Comparison of ENCODE assay signal across 1 cellular context in genomic region chr11:66012946-66013761, GRCh38.
A peak's percentile ranks its signal among the peaks of the same experiment; 100 is the strongest.
TF ChIP-seq lines count a peak whose summit lies in the region.

No MANE protein-coding gene starts in this region.

TF ChIP-seq in K562, 482 proteins besides CTCF, POLR2A, EP300 and RAD21 (continued from another document and continues in another):
- TF ChIP-seq ZNF511 (CRISPR knock-in tag; IDR thresholded peaks at IDR 0.05) (no peak; the same call in 1 of the 2 replicates), ZC3H4 (CRISPR knock-in tag; IDR thresholded peaks at IDR 0.05; ENCODE audit: borderline replicate concordance) (no peak), MAFK (IDR thresholded peaks at IDR 0.05; ENCODE audit: low read length) (no peak), EGR1 (conservative IDR thresholded peaks at IDR 0.05) (0 out of 2 replicates have a peak, but pooled peaks have one; percentile 15), RFX7 (CRISPR knock-in tag; IDR thresholded peaks at IDR 0.05) (no peak), ZNF586 (CRISPR knock-in tag; conservative IDR thresholded peaks at IDR 0.05) (no peak), KDM4B (IDR thresholded peaks at IDR 0.05; ENCODE audit: borderline replicate concordance in 2 of 2, low read depth in 1 of 2) (no peak), ZNF740 (CRISPR knock-in tag; IDR thresholded peaks at IDR 0.05) (no peak; the same call in 1 of the 2 replicates), ZNF740 (tag; IDR thresholded peaks at IDR 0.05) (no peak; a peak in 1 of 4 replicates), TRIM25 (IDR thresholded peaks at IDR 0.05; ENCODE audit: borderline replicate concordance) (no peak), SRSF3 (IDR thresholded peaks at IDR 0.05; ENCODE audit: insufficient read depth, low read length) (no peak), MAZ (CRISPR knock-in tag; conservative IDR thresholded peaks at IDR 0.05 in 1 of 2, IDR thresholded peaks at IDR 0.05 in 1 of 2) (no peak; a peak in 1 of 4 replicates), RBM25 (IDR thresholded peaks at IDR 0.05; ENCODE audit: low read depth, low read length, severe bottlenecking) (no peak), ADNP (tag; IDR thresholded peaks at IDR 0.05) (no peak), MLLT1 (IDR thresholded peaks at IDR 0.05) (no peak), HCFC1 (IDR thresholded peaks at IDR 0.05; ENCODE audit: low read depth, low read length) (no peak), ZNF696 (CRISPR knock-in tag; conservative IDR thresholded peaks at IDR 0.05) (no peak), PCBP2 (IDR thresholded peaks at IDR 0.05; ENCODE audit: low read depth, low read length, poor library complexity, severe bottlenecking) (no peak), ZNF3 (CRISPR knock-in tag; IDR thresholded peaks at IDR 0.05) (no peak), MYC (IDR thresholded peaks at IDR 0.05; ENCODE audit: low read depth, low read length) (0 out of 2 replicates have a peak, but pooled peaks have one; percentile 21), MYC (CRISPR knock-in tag; IDR thresholded peaks at IDR 0.05; ENCODE audit: borderline replicate concordance, low read depth) (no peak), ZNF174 (CRISPR knock-in tag; IDR thresholded peaks at IDR 0.05) (no peak), NR4A1 (CRISPR knock-in tag; IDR thresholded peaks at IDR 0.05) (no peak), NR4A1 (tag; IDR thresholded peaks at IDR 0.05) (no peak), NR2C2 (CRISPR knock-in tag; IDR thresholded peaks at IDR 0.05) (no peak), NR2C2 (tag; IDR thresholded peaks at IDR 0.05) (peak; percentile 77), ARNT (IDR thresholded peaks at IDR 0.05) (no peak), SNRNP70 (optimal IDR thresholded peaks at IDR 0.05; ENCODE audit: low read depth, low read length) (no peak), TRIM24 (IDR thresholded peaks at IDR 0.05) (no peak), LCOR (CRISPR knock-in tag; IDR thresholded peaks at IDR 0.05) (no peak), TFAP4 (CRISPR knock-in tag; IDR thresholded peaks at IDR 0.05; ENCODE audit: borderline replicate concordance) (peak; percentile 1; the same call in 1 of the 2 replicates), ZNF311 (CRISPR knock-in tag; IDR thresholded peaks at IDR 0.05) (no peak), ETV5 (CRISPR knock-in tag; IDR thresholded peaks at IDR 0.05; ENCODE audit: low read depth) (0 out of 2 replicates have a peak, but pooled peaks have one; percentile 40), TGIF2 (CRISPR knock-in tag; IDR thresholded peaks at IDR 0.05) (no peak), XRCC3 (IDR thresholded peaks at IDR 0.05) (no peak), ZNF57 (CRISPR knock-in tag; IDR thresholded peaks at IDR 0.05) (no peak), HOXB6 (CRISPR knock-in tag; IDR thresholded peaks at IDR 0.05; ENCODE audit: borderline replicate concordance) (no peak), EZH2 (IDR thresholded peaks at IDR 0.05; ENCODE audit: borderline replicate concordance, low read depth, low read length) (no peak), PHF20 (IDR thresholded peaks at IDR 0.05; ENCODE audit: partially characterized antibody) (no peak), ZNF695 (CRISPR knock-in tag; IDR thresholded peaks at IDR 0.05) (no peak), MYBL2 (IDR thresholded peaks at IDR 0.05; ENCODE audit: low read depth) (no peak), MYBL2 (CRISPR knock-in tag; IDR thresholded peaks at IDR 0.05; ENCODE audit: borderline replicate concordance) (no peak), SUPT5H (IDR thresholded peaks at IDR 0.05) (no peak), ZEB2 (IDR thresholded peaks at IDR 0.05) (peak; percentile 38; the same call in 1 of the 2 replicates), NCOA1 (IDR thresholded peaks at IDR 0.05; ENCODE audit: low read depth) (no peak), GABPB1 (CRISPR knock-in tag; IDR thresholded peaks at IDR 0.05) (peak; percentile 58; the same call in 1 of the 2 replicates), RNF219 (CRISPR knock-in tag; IDR thresholded peaks at IDR 0.05) (no peak), ZNF717 (CRISPR knock-in tag; IDR thresholded peaks at IDR 0.05) (no peak), E2F1 (CRISPR knock-in tag; IDR thresholded peaks at IDR 0.05) (no peak), MTA3 (IDR thresholded peaks at IDR 0.05; ENCODE audit: borderline replicate concordance) (0 out of 2 replicates have a peak, but pooled peaks have one; percentile 20), TBL1XR1 (IDR thresholded peaks at IDR 0.05; ENCODE audit: low read length in 2 of 2) (no peak), HES1 (IDR thresholded peaks at IDR 0.05; ENCODE audit: low read depth) (no peak), PURB (CRISPR knock-in tag; IDR thresholded peaks at IDR 0.05; ENCODE audit: low read depth) (no peak), HMG20A (CRISPR knock-in tag; conservative IDR thresholded peaks at IDR 0.05) (no peak), NONO (IDR thresholded peaks at IDR 0.05; ENCODE audit: low read depth in 2 of 2, low read length in 1 of 2) (no peak), ZBTB2 (IDR thresholded peaks at IDR 0.05) (no peak), FOXM1 (IDR thresholded peaks at IDR 0.05; ENCODE audit: low read depth) (no peak), FOXM1 (CRISPR knock-in tag; IDR thresholded peaks at IDR 0.05; ENCODE audit: low read depth) (no peak; the same call in 1 of the 2 replicates), ZNF785 (CRISPR knock-in tag; IDR thresholded peaks at IDR 0.05) (no peak), GATAD2A (IDR thresholded peaks at IDR 0.05) (no peak), CCAR2 (IDR thresholded peaks at IDR 0.05; ENCODE audit: low read depth, low read length) (no peak), ZNF232 (CRISPR knock-in tag; IDR thresholded peaks at IDR 0.05) (peak; percentile 66; the same call in 1 of the 2 replicates), ELK3 (CRISPR knock-in tag; IDR thresholded peaks at IDR 0.05) (no peak), ZNF280B (CRISPR knock-in tag; IDR thresholded peaks at IDR 0.05) (no peak)
